Comparison of ENCODE assay signal across 21 cellular contexts in genomic region chr22:34592341-34592740, GRCh38.
DNase-seq lines count a peak whose midpoint lies in the region; FAIRE-seq and TF ChIP-seq lines count a peak whose summit lies in the region.
"Had no signal": no experiment of that assay in that cellular context is flagged by ENCODE, and none has a peak within 500 bp of the region (broad histone marks: within the 10 kb centered on the region; RNA-seq: fewer than 3 reads in every experiment).

No MANE protein-coding gene starts in this region.

- H3K79me2 ChIP-seq in keratinocyte (ENCODE audit: control insufficient read depth, insufficient read depth, low read length), result no peaks in the 10 kb centered on the region

- no peak overlapping the region for H2AFZ ChIP-seq in keratinocyte (ENCODE audit: control insufficient read depth, low read length)

- no peaks in the 10 kb centered on the region for H3K36me3 ChIP-seq in keratinocyte (ENCODE audit: control insufficient read depth in 2 of 2, extremely low read depth in 1 of 2, insufficient read depth in 2 of 2, low read length in 2 of 2)
- H3K36me3 ChIP-seq: BE2C, HAP-1 had no signal

- H3K9me1 ChIP-seq in keratinocyte (ENCODE audit: control insufficient read depth, extremely low read depth, insufficient read depth, low read length), result no peaks in the 10 kb centered on the region

- dilution Hi-C loops in keratinocyte (cut with MboI; ENCODE audit: extremely low pct_ligation_motif_present, low sequenced_read_pairs), result no loop called here

- peak; percentile 10 for DNase-seq in NCI-H2227 (lab: John Stamatoyannopoulos, UW; ENCODE audit: unreplicated experiment)
- no peak for DNase-seq in NCI-H2227 treated with DMSO at 0.1 percent for 48 hours (lab: John Stamatoyannopoulos, UW)
- DNase-seq in M059J (ENCODE audit: low read depth), result peak; percentile 22
- DNase-seq in RPMI7951 (ENCODE audit: low read depth), result peak; percentile 8
- DNase-seq in keratinocyte (ENCODE audit: low read depth, low spot score), result no peak
- DNase-seq in NCI-H2029 (lab: John Stamatoyannopoulos, UW), result no peak
- DNase-seq in DMS 273 (lab: John Stamatoyannopoulos, UW; ENCODE audit: unreplicated experiment), result no peak
- DNase-seq in 8988T, result no peak
- DNase-seq: BE2C; C1 segment of cervical spinal cord; CD4-positive, CD25-positive, alpha-beta regulatory T cell; CD8-positive, alpha-beta memory T cell; COR-L47; DMS53; DND-41; EL had no signal

- FAIRE-seq in keratinocyte (lab: Jason Lieb, UNC), result peak; percentile 68
- FAIRE-seq: D721Med, G401.6, GM12891, GM19239 had no signal

- H3K9me3 ChIP-seq in keratinocyte (ENCODE audit: control insufficient read depth, low read depth, low read length), result no peaks in the 10 kb centered on the region
- H3K9me3 ChIP-seq: BE2C, HAP-1 had no signal

- H3K27ac ChIP-seq in keratinocyte (ENCODE audit: control insufficient read depth, insufficient read depth, low read length), result no peak overlapping the region

- H3K4me1 ChIP-seq in keratinocyte (ENCODE audit: control insufficient read depth, extremely low read depth, insufficient read depth, low read length), result peaks cover 2% of the 10 kb centered on the region
- H3K4me1 ChIP-seq: BE2C, HAP-1 had no signal

- no peak overlapping the region for H3K4me2 ChIP-seq in keratinocyte (ENCODE audit: control insufficient read depth, extremely low read depth, insufficient read depth, low read depth, low read length)

- TF ChIP-seq CTCF in keratinocyte (optimal IDR thresholded peaks at IDR 0.05 in 1 of 3, IDR thresholded peaks at IDR 0.05 in 1 of 3, conservative IDR thresholded peaks at IDR 0.05 in 1 of 3; ENCODE audit: extremely low read depth in 1 of 3, insufficient read depth in 2 of 3, low read length in 3 of 3), result no peak

- H4K20me1 ChIP-seq in keratinocyte (ENCODE audit: control insufficient read depth, extremely low read depth, insufficient read depth, low read length), result no peaks in the 10 kb centered on the region

- no peak overlapping the region for H3K9ac ChIP-seq in keratinocyte (ENCODE audit: control insufficient read depth, extremely low read depth, insufficient read depth, low read length)

- no peak overlapping the region for H3K4me3 ChIP-seq in keratinocyte (ENCODE audit: control insufficient read depth in 2 of 3, extremely low read depth in 1 of 3, insufficient read depth in 2 of 3, low read depth in 1 of 3, low read length in 3 of 3)
- H3K4me3 ChIP-seq: HAP-1 had no signal

- H3K27me3 ChIP-seq in keratinocyte (ENCODE audit: control insufficient read depth, extremely low read depth, insufficient read depth, low read length), result no peaks in the 10 kb centered on the region
- H3K27me3 ChIP-seq: BE2C had no signal

Comparison
In these comparisons a context has a peak if more than half of its experiments do, and no peak if none do; other contexts are left out.
1. DNase-seq: peak in NCI-H2227 (single experiment), M059J (single experiment) and RPMI7951 (single experiment); none in NCI-H2227 treated with DMSO at 0.1 percent for 48 hours (single experiment), keratinocyte (single experiment), NCI-H2029 (single experiment), DMS 273 (single experiment) and 8988T (single experiment).